ENCODE assay signal across 28 cellular contexts in the genomic region with DNA sequence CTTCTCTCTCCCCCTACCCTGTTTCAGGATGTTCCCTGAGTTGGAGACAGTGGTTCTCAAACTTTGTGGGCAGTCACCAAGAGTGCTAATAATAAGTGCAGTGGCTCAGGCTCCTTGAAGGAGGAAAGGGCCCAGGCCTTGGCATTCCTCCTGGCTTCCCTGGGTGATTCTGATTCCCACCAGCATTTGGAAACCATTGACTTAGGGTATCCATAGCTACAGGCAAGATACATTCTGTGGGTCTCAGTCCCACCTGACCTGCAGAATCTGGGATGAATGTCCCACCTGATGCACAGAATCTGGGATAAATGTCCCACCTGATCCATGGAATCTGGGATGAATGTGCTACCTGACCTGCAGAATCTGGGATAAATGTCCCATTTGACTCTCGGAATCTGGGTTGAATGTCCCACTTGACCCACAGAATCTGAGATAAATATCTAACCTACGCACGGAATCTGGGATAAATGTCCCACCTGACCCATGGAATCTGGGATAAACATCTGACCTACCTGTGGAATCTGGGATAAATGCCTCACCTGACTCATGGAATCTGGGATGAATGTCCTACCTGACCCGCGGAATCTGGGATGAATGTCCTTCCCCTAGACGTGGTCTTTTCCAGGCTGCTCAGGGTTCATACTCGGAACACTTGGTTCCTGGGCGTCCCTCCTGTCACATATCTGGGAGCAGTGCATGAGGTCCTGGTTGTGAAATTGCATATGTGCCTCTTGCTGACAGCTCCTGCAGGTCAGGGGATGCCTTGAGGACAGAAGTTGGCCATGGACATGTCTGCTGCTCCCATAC.
"Had no signal": no experiment of that assay in that cellular context is flagged by ENCODE, and none has a peak within 500 bp of the region (broad histone marks: within the 10 kb centered on the region; RNA-seq: fewer than 3 reads in every experiment).

No MANE protein-coding gene starts in this region.

- H3K36me3 ChIP-seq: SJSA1 had no signal

- H3K36me3 Mint-ChIP-seq: activated naive CD8-positive, alpha-beta T cell; brain had no signal

- H3K4me3 Mint-ChIP-seq: activated B cell treated with CpG ODN at 0.5 μM for 24 hours; activated CD4-positive, alpha-beta T cell treated with anti-CD3 and anti-CD28 coated beads, Interleukin-2, amount 10 ng/mL, durations not matched to agents 24 days and 14 days; activated naive CD4-positive, alpha-beta T cell treated with anti-CD3 and anti-CD28 coated beads for 36 hours; activated naive CD8-positive, alpha-beta T cell; activated T-helper 17 cell treated with anti-CD3 and anti-CD28 coated beads, Interleukin-2, amount 50 U/mL, for 72 hours; brain; T-helper 1 cell treated with Interleukin-12 subunit alpha and Interleukin-12 subunit beta and Interleukin-4 antibody, amounts not matched to agents 30 μg/mL and 1 μg/mL, for 36 hours had no signal

- H3K27ac Mint-ChIP-seq: activated B cell treated with CpG ODN at 0.5 μM for 24 hours; activated CD4-positive, alpha-beta T cell treated with anti-CD3 and anti-CD28 coated beads, Interleukin-2, amount 10 ng/mL, durations not matched to agents 24 days and 14 days; activated naive CD4-positive, alpha-beta T cell treated with anti-CD3 and anti-CD28 coated beads for 36 hours; activated naive CD8-positive, alpha-beta T cell; activated T-helper 17 cell treated with anti-CD3 and anti-CD28 coated beads, Interleukin-2, amount 50 U/mL, for 72 hours; brain; T-helper 1 cell treated with Interleukin-12 subunit alpha and Interleukin-12 subunit beta and Interleukin-4 antibody, amounts not matched to agents 30 μg/mL and 1 μg/mL, for 36 hours had no signal

- H3K4me1 Mint-ChIP-seq: activated B cell treated with CpG ODN at 0.5 μM for 24 hours; activated CD4-positive, alpha-beta T cell treated with anti-CD3 and anti-CD28 coated beads, Interleukin-2, amount 10 ng/mL, durations not matched to agents 24 days and 14 days; activated T-helper 17 cell treated with anti-CD3 and anti-CD28 coated beads, Interleukin-2, amount 50 U/mL, for 72 hours had no signal

- H3K27me3 Mint-ChIP-seq: activated CD4-positive, alpha-beta T cell treated with anti-CD3 and anti-CD28 coated beads, Interleukin-2, amount 10 ng/mL, durations not matched to agents 24 days and 14 days; activated T-helper 17 cell treated with anti-CD3 and anti-CD28 coated beads, Interleukin-2, amount 50 U/mL, for 72 hours; brain had no signal

- H3K4me1 ChIP-seq: SJSA1 had no signal

- ATAC-seq: activated T-helper 17 cell treated with anti-CD3 and anti-CD28 coated beads, Interleukin-2, amount 50 U/mL, for 72 hours; Panc1; SK-N-SH treated with all-trans-retinoic acid at 6 μM for 48 hours had no signal

- H3K9me3 ChIP-seq: SJSA1 had no signal

- H3K27ac ChIP-seq: SJSA1 had no signal

- H3K9me3 Mint-ChIP-seq: activated B cell treated with CpG ODN at 0.5 μM for 24 hours; activated CD4-positive, alpha-beta T cell treated with anti-CD3 and anti-CD28 coated beads, Interleukin-2, amount 10 ng/mL, durations not matched to agents 24 days and 14 days; activated naive CD4-positive, alpha-beta T cell treated with anti-CD3 and anti-CD28 coated beads for 36 hours; activated T-helper 17 cell treated with anti-CD3 and anti-CD28 coated beads, Interleukin-2, amount 50 U/mL, for 72 hours; brain; T-helper 1 cell treated with Interleukin-12 subunit alpha and Interleukin-12 subunit beta and Interleukin-4 antibody, amounts not matched to agents 30 μg/mL and 1 μg/mL, for 36 hours had no signal

- H3K4me3 ChIP-seq: SJSA1 had no signal

- DNase-seq: activated B cell treated with CpG ODN at 0.5 μM for 24 hours; activated CD4-positive, alpha-beta T cell treated with anti-CD3 and anti-CD28 coated beads for 1 hour; activated CD4-positive, alpha-beta T cell treated with anti-CD3 and anti-CD28 coated beads, Interleukin-2, amount 10 ng/mL, durations not matched to agents 24 days and 14 days; activated CD4-positive, alpha-beta T cell treated with anti-CD3 and anti-CD28 coated beads, Interleukin-2, amount 50 U/mL, for 48 hours; activated gamma-delta T cell; activated naive CD4-positive, alpha-beta T cell treated with anti-CD3 and anti-CD28 coated beads for 36 hours; activated T-cell treated with anti-CD3 and anti-CD28 coated beads for 4 hours; activated T-cell treated with anti-CD3 and anti-CD28 coated beads, Interleukin-2, amount 50 U/mL, for 48 hours; amygdala; Kasumi-1; KBM-7; NCI-H1105 treated with DMSO at 0.1 percent for 48 hours; NCI-H1436 treated with DMSO at 0.1 percent for 48 hours; NCI-H187; NCI-H2081; NCI-H510A treated with DMSO at 0.1 percent for 48 hours; NCI-H69; NK-92 treated with Interleukin-12 subunit alpha and Interleukin-12 subunit beta, amount 100 ng/mL, for 24 hours; OCI-M1; RPMI8226; SHP77 had no signal
